Comparison of ENCODE assay signal across 3 cellular contexts in genomic region chr2:201132518-201132917, GRCh38.
TF ChIP-seq lines count a peak whose summit lies in the region.

No MANE protein-coding gene starts in this region.

TF ChIP-seq in A549, 52 proteins besides CTCF, POLR2A, EP300 and RAD21 (continued from another document):
- TF ChIP-seq HMGXB4 (CRISPR knock-in tag; IDR thresholded peaks at IDR 0.05; ENCODE audit: borderline replicate concordance) (no peak), FOSB (CRISPR knock-in tag; IDR thresholded peaks at IDR 0.05) (no peak), RNF2 (IDR thresholded peaks at IDR 0.05; ENCODE audit: borderline replicate concordance, low read depth) (no peak), EHMT2 (IDR thresholded peaks at IDR 0.05; ENCODE audit: low read depth) (no peak), EHF (CRISPR knock-in tag; IDR thresholded peaks at IDR 0.05) (no peak), CHD4 (IDR thresholded peaks at IDR 0.05; ENCODE audit: borderline replicate concordance) (no peak), HES2 (IDR thresholded peaks at IDR 0.05) (no peak), ZNF302 (CRISPR knock-in tag; IDR thresholded peaks at IDR 0.05) (no peak), FOSL2 (IDR thresholded peaks at IDR 0.05) (no peak), FOSL2 (CRISPR knock-in tag; IDR thresholded peaks at IDR 0.05) (no peak), NR3C1 (IDR thresholded peaks at IDR 0.05) (no peak), HDAC2 (IDR thresholded peaks at IDR 0.05) (no peak), BCL3 (IDR thresholded peaks at IDR 0.05) (no peak), ESRRA (IDR thresholded peaks at IDR 0.05; ENCODE audit: borderline replicate concordance, low read length) (no peak), NPAS2 (CRISPR knock-in tag; IDR thresholded peaks at IDR 0.05; ENCODE audit: borderline replicate concordance) (no peak)

TF ChIP-seq in endothelial cell of umbilical vein, 7 proteins besides CTCF, POLR2A, EP300 and RAD21 (continued from another document):
- no peak for TF ChIP-seq FOS (IDR thresholded peaks at IDR 0.05; ENCODE audit: borderline replicate concordance, insufficient read depth, low read length)
- no peak for TF ChIP-seq MAX (IDR thresholded peaks at IDR 0.05; ENCODE audit: insufficient read depth, insufficient read length)
- TF ChIP-seq EZH2 (IDR thresholded peaks at IDR 0.05; ENCODE audit: borderline replicate concordance, low read depth, low read length, severe bottlenecking) = no peak

TF ChIP-seq in HEK293T, 16 proteins besides CTCF, POLR2A, EP300 and RAD21 (continued from another document):
- TF ChIP-seq SUZ12 (IDR thresholded peaks at IDR 0.05) = no peak
- TF ChIP-seq FOXA1 (IDR thresholded peaks at IDR 0.05) = no peak
- no peak for TF ChIP-seq PKNOX1 (IDR thresholded peaks at IDR 0.05)
- TF ChIP-seq ARNT (IDR thresholded peaks at IDR 0.05) = no peak
- no peak for TF ChIP-seq ELF4 (IDR thresholded peaks at IDR 0.05)
- TF ChIP-seq TARDBP (IDR thresholded peaks at IDR 0.05) = no peak
- no peak for TF ChIP-seq HDGF (IDR thresholded peaks at IDR 0.05; ENCODE audit: borderline replicate concordance)
- TF ChIP-seq L3MBTL2 (conservative IDR thresholded peaks at IDR 0.05) = no peak
- TF ChIP-seq NFRKB (IDR thresholded peaks at IDR 0.05) = no peak
- TF ChIP-seq CTBP1 (IDR thresholded peaks at IDR 0.05; ENCODE audit: borderline replicate concordance) = no peak
